ENCODE assay signal across 19 cellular contexts in genomic region chr1:196678510-196678884, GRCh38. TPM values are rescaled to one million over a fixed set of nuclear protein-coding genes. Genes with fewer than 3 reads are reported as not detected.
A peak's percentile ranks its signal among the peaks of the same experiment; 100 is the strongest.
DNase-seq lines count a peak whose midpoint lies in the region; ATAC-seq, FAIRE-seq and TF ChIP-seq lines count a peak whose summit lies in the region.
"Had no signal": no experiment of that assay in that cellular context is flagged by ENCODE, and none has a peak within 500 bp of the region (broad histone marks: within the 10 kb centered on the region; RNA-seq: fewer than 3 reads in every experiment).

No MANE protein-coding gene starts in this region.

- no peak overlapping the region for H3K4me3 ChIP-seq in IMR-90 (ENCODE audit: insufficient read depth, low read depth, low read length)
- H3K4me3 ChIP-seq in bronchial epithelial cell (ENCODE audit: low read depth, low read length): no peak overlapping the region
- H3K4me3 ChIP-seq in kidney (ENCODE audit: low read length in 2 of 2): no peak overlapping the region
- H3K4me3 ChIP-seq in mucosa of descending colon: no peak overlapping the region
- H3K4me3 ChIP-seq: K562 had no signal

- TF ChIP-seq POLR2A in IMR-90 (IDR thresholded peaks at IDR 0.05; ENCODE audit: low read depth, low read length): no peak

- dilution Hi-C loops in IMR-90 (cut with HindIII; ENCODE audit: low sequenced_read_pairs, unreplicated experiment): no loop called here

- peak overlapping the region; percentile 83; the same call in 2 of the 3 replicates for H2BK15ac ChIP-seq in IMR-90 (ENCODE audit: low read depth, low read length)

- no TSS peak for BruUV-seq in IMR-90 (replicated peaks; lab: Mats Ljungman, UMichigan)

- H3K18ac ChIP-seq in IMR-90 (ENCODE audit: low read depth, low read length): peak overlapping the region; percentile 0; the same call in 1 of the 2 replicates

- H4K20me1 ChIP-seq in IMR-90 (ENCODE audit: insufficient read depth, low read length): no peaks in the 10 kb centered on the region

- H3K56ac ChIP-seq in IMR-90 (ENCODE audit: extremely low read depth, insufficient read depth, low read length): 0 out of 2 replicates have a peak overlapping the region, but pooled peaks have one; percentile 43

- no peak for TF ChIP-seq RAD21 in IMR-90 (IDR thresholded peaks at IDR 0.05; ENCODE audit: low read length)

- peak overlapping the region; percentile 49 to 53; a peak in 2 of 4 replicates for H4K8ac ChIP-seq in IMR-90 (ENCODE audit: low read depth in 2 of 2, low read length in 2 of 2)

- no peak for TF ChIP-seq CTCF in IMR-90 (conservative IDR thresholded peaks at IDR 0.05; ENCODE audit: low read depth, low read length)
- TF ChIP-seq CTCF in bronchial epithelial cell (IDR thresholded peaks at IDR 0.05; ENCODE audit: insufficient read depth, low read length, severe bottlenecking): no peak
- TF ChIP-seq CTCF in kidney (IDR thresholded peaks at IDR 0.05; ENCODE audit: borderline replicate concordance, extremely low read depth, insufficient read depth): no peak
- TF ChIP-seq CTCF in mucosa of descending colon (IDR thresholded peaks at IDR 0.05): no peak

- H2AFZ ChIP-seq in IMR-90 (replicated peaks; ENCODE audit: low read length, poor library complexity): peak overlapping the region; percentile 77

- peak overlapping the region; percentile 59; the same call in 1 of the 2 replicates for H4K91ac ChIP-seq in IMR-90 (ENCODE audit: insufficient read depth, low read depth, low read length)

- H2AK9ac ChIP-seq in IMR-90 (replicated peaks; ENCODE audit: low read depth, low read length, poor library complexity): peak overlapping the region; percentile 12

- H3K9me3 ChIP-seq in IMR-90 (ENCODE audit: control insufficient read depth, insufficient read depth, low read length) (no peaks in the 10 kb centered on the region), kidney (ENCODE audit: control insufficient read depth in 1 of 2, low read length in 2 of 2) (no peaks in the 10 kb centered on the region), mucosa of descending colon (no peaks in the 10 kb centered on the region)
- H3K9me3 ChIP-seq: BE2C, neutrophil had no signal

- DNase-seq in AG08395 (ENCODE audit: low spot score): peak; percentile 17
- peak; percentile 81 for DNase-seq in IMR-90
- DNase-seq in bronchial epithelial cell (ENCODE audit: low read depth): peak; percentile 27
- no peak for DNase-seq in kidney
- DNase-seq in DMS153 (lab: John Stamatoyannopoulos, UW): no peak
- DNase-seq in mucosa of descending colon: no peak
- DNase-seq in activated CD4-positive, CD25-positive, alpha-beta regulatory T cell treated with anti-CD3 and anti-CD28 coated beads, Interleukin-2, amount 50 U/mL, for 72 hours: no peak
- DNase-seq: activated B cell treated with CpG ODN at 0.5 μM for 24 hours, BE2C, DMS79 treated with DMSO at 0.1 percent for 48 hours, NCI-H1436, substantia nigra, T-cell had no signal

- H2BK120ac ChIP-seq in IMR-90 (ENCODE audit: low read depth, low read length): peak overlapping the region; percentile 86

- H3K27me3 ChIP-seq in IMR-90 (ENCODE audit: control insufficient read depth, insufficient read depth, low read length): no peaks in the 10 kb centered on the region
- H3K27me3 ChIP-seq in bronchial epithelial cell (ENCODE audit: control insufficient read depth, insufficient read depth, low read length): no peaks in the 10 kb centered on the region
- H3K27me3 ChIP-seq: BE2C, neutrophil had no signal

- POLR2A ChIA-PET in IMR-90 (lab: Charles Lee; ENCODE audit: unreplicated experiment): no interaction called here

- H3K4me1 ChIP-seq in IMR-90 (ENCODE audit: control insufficient read depth, insufficient read depth, low read length) (peaks cover 3% of the 10 kb centered on the region; the same call in 1 of the 2 replicates), kidney (ENCODE audit: control insufficient read depth in 1 of 2, insufficient read depth in 1 of 2, low read depth in 1 of 2, low read length in 2 of 2) (no peaks in the 10 kb centered on the region), mucosa of descending colon (ENCODE audit: low read depth) (no peaks in the 10 kb centered on the region)
- H3K4me1 ChIP-seq: BE2C had no signal

- no peak overlapping the region for H4K5ac ChIP-seq in IMR-90 (ENCODE audit: low read depth, low read length)

- in situ Hi-C loops in IMR-90 (cut with MboI; ENCODE audit: low sequenced_read_pairs): no loop called here

- H3K27ac ChIP-seq in IMR-90 (ENCODE audit: insufficient read depth, low read length) (peak overlapping the region; percentile 86; the same call in 1 of the 2 replicates), kidney (ENCODE audit: low read depth in 2 of 2, low read length in 2 of 2) (no peak overlapping the region)
- H3K27ac ChIP-seq: epithelial cell of prostate, neutrophil had no signal

- H3K79me1 ChIP-seq in IMR-90 (ENCODE audit: low read depth in 1 of 2, low read length in 2 of 2): no peaks in the 10 kb centered on the region

- H2AK5ac ChIP-seq in IMR-90 (ENCODE audit: low read depth, low read length): peak overlapping the region; percentile 42; the same call in 1 of the 2 replicates

- ATAC-seq in IMR-90 (ENCODE audit: low read depth): peak; percentile 90
- no peak for ATAC-seq in HG03460 (IDR thresholded peaks at IDR 0.05; ENCODE audit: unreplicated experiment)
- no peak for ATAC-seq in mucosa of descending colon
- ATAC-seq: K562, T-cell had no signal

- H3K9ac ChIP-seq in IMR-90 (ENCODE audit: low read depth, low read length) (no peak overlapping the region), kidney (ENCODE audit: low read length in 2 of 2) (no peak overlapping the region)

- peak overlapping the region; percentile 66 for H2BK20ac ChIP-seq in IMR-90 (ENCODE audit: low read depth, low read length)

- H2BK5ac ChIP-seq in IMR-90 (ENCODE audit: low read depth, low read length, poor library complexity, severe bottlenecking): peak overlapping the region; percentile 48

- intact Hi-C loops in IMR-90 (cut with micrococcal nuclease) (no loop called here), kidney (cut with DNase I) (no loop called here), mucosa of descending colon (cut with DNase I, micrococcal nuclease) (no loop called here)

- H3K14ac ChIP-seq in IMR-90 (replicated peaks; ENCODE audit: low read depth, low read length): peak overlapping the region; percentile 64

- FAIRE-seq in bronchial epithelial cell (lab: Jason Lieb, UNC): no peak
- peak; percentile 54 for FAIRE-seq in kidney (lab: Jason Lieb, UNC)
- FAIRE-seq: GM12891, K562 had no signal

- H3K4me2 ChIP-seq in IMR-90 (ENCODE audit: low read depth, low read length): peak overlapping the region; percentile 4; the same call in 1 of the 2 replicates

- CTCF ChIA-PET in IMR-90 (lab: Yijun Ruan, JAX): no interaction called here

- H3K36me3 ChIP-seq in IMR-90 (ENCODE audit: control insufficient read depth, insufficient read depth, low read length) (no peaks in the 10 kb centered on the region), bronchial epithelial cell (ENCODE audit: control insufficient read depth, insufficient read depth, low read length) (no peaks in the 10 kb centered on the region), kidney (ENCODE audit: control insufficient read depth in 1 of 2, insufficient read depth in 2 of 2, low read length in 2 of 2) (no peaks in the 10 kb centered on the region), mucosa of descending colon (ENCODE audit: low read depth) (no peaks in the 10 kb centered on the region)
- H3K36me3 ChIP-seq: BE2C, neutrophil had no signal

- WGBS in IMR-90 (ENCODE audit: extremely low coverage in 2 of 2, insufficient read length in 1 of 2), 2 experiments: no CpG with 5 or more reads among the region's 3 CpGs

- peak overlapping the region; percentile 31 for H3K23ac ChIP-seq in IMR-90 (ENCODE audit: low read depth, low read length)

- H3K9me1 ChIP-seq in IMR-90 (ENCODE audit: insufficient read depth, low read length): peaks cover 3% of the 10 kb centered on the region

- H3K4ac ChIP-seq in IMR-90 (ENCODE audit: low read depth, low read length): peak overlapping the region; percentile 73

TF ChIP-seq in IMR-90, 13 proteins besides CTCF, POLR2A, EP300 and RAD21:
- TF ChIP-seq ELK1 (IDR thresholded peaks at IDR 0.05; ENCODE audit: borderline replicate concordance, low read depth, low read length): no peak
- TF ChIP-seq FOS (IDR thresholded peaks at IDR 0.05; ENCODE audit: low read depth, low read length): no peak
- no peak for TF ChIP-seq MAFK (IDR thresholded peaks at IDR 0.05; ENCODE audit: low read depth, low read length)
- no peak for TF ChIP-seq BHLHE40 (IDR thresholded peaks at IDR 0.05; ENCODE audit: low read depth, low read length)
- no peak for TF ChIP-seq RFX5 (IDR thresholded peaks at IDR 0.05; ENCODE audit: low read depth, low read length)
- TF ChIP-seq SMC3 (IDR thresholded peaks at IDR 0.05; ENCODE audit: low read depth, low read length): no peak
- TF ChIP-seq RCOR1 (IDR thresholded peaks at IDR 0.05; ENCODE audit: insufficient replicate concordance, low read length): no peak
- TF ChIP-seq, protein P1, sequence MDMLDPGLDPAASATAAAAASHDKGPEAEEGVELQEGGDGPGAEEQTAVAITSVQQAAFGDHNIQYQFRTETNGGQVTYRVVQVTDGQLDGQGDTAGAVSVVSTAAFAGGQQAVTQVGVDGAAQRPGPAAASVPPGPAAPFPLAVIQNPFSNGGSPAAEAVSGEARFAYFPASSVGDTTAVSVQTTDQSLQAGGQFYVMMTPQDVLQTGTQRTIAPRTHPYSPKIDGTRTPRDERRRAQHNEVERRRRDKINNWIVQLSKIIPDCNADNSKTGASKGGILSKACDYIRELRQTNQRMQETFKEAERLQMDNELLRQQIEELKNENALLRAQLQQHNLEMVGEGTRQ (IDR thresholded peaks at IDR 0.05; ENCODE audit: low read depth, low read length): no peak
- TF ChIP-seq CHD1 (IDR thresholded peaks at IDR 0.05; ENCODE audit: low read depth, low read length): no peak
- no peak for TF ChIP-seq MAZ (IDR thresholded peaks at IDR 0.05; ENCODE audit: borderline replicate concordance, low read depth, low read length)
TF ChIP-seq in IMR-90: peak in this region for 0.

RNA-seq across cellular contexts. Expression of gene CFH, which starts 26.7 kb away (rescaled TPM):
- total RNA-seq in IMR-90 (2012; rRNA removed) (6.3 and 12.8 TPM in 2 replicates), bronchial epithelial cell (22.9 and 34.2 TPM in 2 replicates), kidney (99.3 TPM), mucosa of descending colon (10 to 100 TPM; 12.7 to 37.0 (median 24.5) TPM)
- polyA plus RNA-seq in IMR-90 (2012; rRNA removed) (9.8 and 12.1 TPM in 2 replicates), kidney (ENCODE audit: insufficient read depth, low read depth, low replicate concordance) (24.8 TPM)
- polyA plus RNA-seq in IMR-90 (2012; cell fraction: cytosol; rRNA removed): 2.3 and 3.0 TPM in 2 replicates
- 0.99 and 13.7 TPM in 2 replicates for polyA plus RNA-seq in IMR-90 (2012; cell fraction: nucleus; rRNA removed; ENCODE audit: low replicate concordance)
- total RNA-seq: activated B cell treated with CpG ODN at 0.5 μM for 24 hours, OCI-LY7 had no signal

Comparison
In these comparisons a context has a peak if more than half of its experiments do, and no peak if none do; other contexts are left out.
1. DNase-seq: peak in AG08395 (single experiment), IMR-90 (single experiment) and bronchial epithelial cell (single experiment); none in kidney (single experiment), DMS153 (single experiment), mucosa of descending colon (0 of 3) and activated CD4-positive, CD25-positive, alpha-beta regulatory T cell treated with anti-CD3 and anti-CD28 coated beads, Interleukin-2, amount 50 U/mL, for 72 hours (single experiment).